Comparison of ENCODE assay signal across 14 cellular contexts in genomic region chr11:83025267-83025704, GRCh38. TPM values are rescaled to one million over a fixed set of nuclear protein-coding genes. Genes with fewer than 3 reads are reported as not detected.
DNase-seq lines count a peak whose midpoint lies in the region; ATAC-seq, FAIRE-seq and TF ChIP-seq lines count a peak whose summit lies in the region.
"Had no signal": no experiment of that assay in that cellular context is flagged by ENCODE, and none has a peak within 500 bp of the region (broad histone marks: within the 10 kb centered on the region; RNA-seq: fewer than 3 reads in every experiment).

No MANE protein-coding gene starts in this region.

- peaks cover 61% of the 10 kb centered on the region for H3K4me1 ChIP-seq in HepG2 (ENCODE audit: insufficient read depth, low read length)

- peaks cover 7% of the 10 kb centered on the region for H3K79me2 ChIP-seq in HepG2 (ENCODE audit: insufficient read depth, low read length)

- in situ Hi-C loops in HepG2 (cut with HindIII; ENCODE audit: extremely low pct_ligation_motif_present, low pct_unique_long_range_greater_than_20kb) = no loop called here

- no peaks in the 10 kb centered on the region for H3K36me3 ChIP-seq in HepG2 (replicated peaks in 1 of 2; ENCODE audit: control insufficient read depth in 1 of 2, insufficient read depth in 2 of 2, low read length in 2 of 2)

- peak overlapping the region; percentile 57 for H3K4me2 ChIP-seq in HepG2 (ENCODE audit: low read depth, low read length)

- H3K27ac ChIP-seq in HepG2 (ENCODE audit: extremely low read length, insufficient read depth, low read length) = peak overlapping the region; percentile 39

- CTCF ChIA-PET in HepG2 (lab: Yijun Ruan, JAX; ENCODE audit: low intra/inter-chr PET ratio, low total read pairs) = interaction anchor here (0.5 kb wide), 1 partner anchor 12 kb away, joined by 3 read pairs; no protein-coding TSS in a partner anchor

- no peaks in the 10 kb centered on the region for H3K9me3 ChIP-seq in HepG2 (ENCODE audit: low read length)

- peak; percentile 44 for FAIRE-seq in HepG2 (lab: Jason Lieb, UNC)

- no peak overlapping the region for H3K9ac ChIP-seq in HepG2 (ENCODE audit: insufficient read depth, low read depth, low read length)

- no peaks in the 10 kb centered on the region for H3K9me3 Mint-ChIP-seq in stimulated activated effector memory CD8-positive, alpha-beta T cell treated with anti-CD3 and anti-CD28 coated beads, Interleukin-12 subunit alpha, Interleukin-12 subunit beta, amount 100 ng/mL, for 72 hours
- H3K9me3 Mint-ChIP-seq: activated CD8-positive, alpha-beta T cell treated with anti-CD3 and anti-CD28 coated beads for 36 hours; activated naive CD8-positive, alpha-beta T cell treated with anti-CD3 and anti-CD28 coated beads, Interleukin-2, amount 50 U/mL, for 24 hours; CD4-positive, alpha-beta T cell; stimulated activated naive CD8-positive, alpha-beta T cell treated with anti-CD3 and anti-CD28 coated beads, Interleukin-15, Interleukin-2, amounts not matched to agents 100 ng/mL and 50 ng/mL, for 24 hours had no signal

- H3K4me3 Mint-ChIP-seq in stimulated activated effector memory CD8-positive, alpha-beta T cell treated with anti-CD3 and anti-CD28 coated beads, Interleukin-12 subunit alpha, Interleukin-12 subunit beta, amount 100 ng/mL, for 72 hours = no peak overlapping the region
- H3K4me3 Mint-ChIP-seq: activated CD8-positive, alpha-beta T cell treated with anti-CD3 and anti-CD28 coated beads for 36 hours; activated naive CD8-positive, alpha-beta T cell treated with anti-CD3 and anti-CD28 coated beads, Interleukin-2, amount 50 U/mL, for 24 hours; CD4-positive, alpha-beta T cell; stimulated activated naive CD8-positive, alpha-beta T cell treated with anti-CD3 and anti-CD28 coated beads, Interleukin-15, Interleukin-2, amounts not matched to agents 100 ng/mL and 50 ng/mL, for 24 hours had no signal

- no peak for TF ChIP-seq POLR2A in HepG2 (IDR thresholded peaks at IDR 0.05; ENCODE audit: insufficient read depth in 1 of 2, low read depth in 2 of 2, low read length in 2 of 2)

- H3K27ac Mint-ChIP-seq in stimulated activated effector memory CD8-positive, alpha-beta T cell treated with anti-CD3 and anti-CD28 coated beads, Interleukin-12 subunit alpha, Interleukin-12 subunit beta, amount 100 ng/mL, for 72 hours = no peak overlapping the region
- H3K27ac Mint-ChIP-seq: activated CD8-positive, alpha-beta T cell treated with anti-CD3 and anti-CD28 coated beads for 36 hours; CD4-positive, alpha-beta T cell; stimulated activated naive CD8-positive, alpha-beta T cell treated with anti-CD3 and anti-CD28 coated beads, Interleukin-15, Interleukin-2, amounts not matched to agents 100 ng/mL and 50 ng/mL, for 24 hours had no signal

- TF ChIP-seq EP300 in HepG2 (IDR thresholded peaks at IDR 0.05; ENCODE audit: low read depth in 2 of 2, low read length in 2 of 2) (peak in 1 of 2 experiments; percentile 64; a peak in 2 of 4 replicates), HepG2 (CRISPR knock-in tag; IDR thresholded peaks at IDR 0.05; ENCODE audit: borderline replicate concordance) (no peak)

- WGBS in HepG2 (ENCODE audit: low lambda C conversion rate) = 2% methylated on average over 2 of the region's 2 CpGs

- intact Hi-C loops in HepG2 (cut with micrococcal nuclease; ENCODE audit: unreplicated experiment) = no loop called here

- POLR2A ChIA-PET in HepG2 (lab: Yijun Ruan, JAX) = interaction anchor here (0.9 to 1.9 kb wide), 5 partner anchors 16 to 132 kb away, joined by 3 to 11 read pairs (median 4); partner anchors contain the start of genes PCF11 and RAB30

- ATAC-seq in HepG2 = peak; percentile 87
- no peak for ATAC-seq in stimulated activated effector memory CD8-positive, alpha-beta T cell treated with anti-CD3 and anti-CD28 coated beads, Interleukin-12 subunit alpha, Interleukin-12 subunit beta, amount 100 ng/mL, for 72 hours
- no peak for ATAC-seq in HG03378 (IDR thresholded peaks at IDR 0.05; ENCODE audit: unreplicated experiment)
- no peak for ATAC-seq in omental fat pad (ENCODE audit: low FRiP score)

- H3K4me3 ChIP-seq in HepG2 (replicated peaks in 1 of 3; ENCODE audit: insufficient read depth in 1 of 3, low read depth in 2 of 3, low read length in 3 of 3) = 0 out of 6 replicates have a peak overlapping the region, but pooled peaks of 1 of the 3 experiments have one; percentile 1

- no peak for TF ChIP-seq CTCF in HepG2 (CRISPR knock-in tag; IDR thresholded peaks at IDR 0.05)
- TF ChIP-seq CTCF in omental fat pad (IDR thresholded peaks at IDR 0.05) = no peak

- H3K36me3 Mint-ChIP-seq in stimulated activated effector memory CD8-positive, alpha-beta T cell treated with anti-CD3 and anti-CD28 coated beads, Interleukin-12 subunit alpha, Interleukin-12 subunit beta, amount 100 ng/mL, for 72 hours = no peaks in the 10 kb centered on the region

- DNase-seq in DMS153 treated with DMSO at 0.1 percent for 48 hours (lab: John Stamatoyannopoulos, UW; ENCODE audit: unreplicated experiment) (peak; percentile 46), NCI-H1105 treated with DMSO at 0.1 percent for 48 hours (lab: John Stamatoyannopoulos, UW) (peak; percentile 70), amniotic epithelial cell (ENCODE audit: low read depth) (peak; percentile 50), HepG2 (ENCODE audit: low spot score) (peak; percentile 55), omental fat pad (ENCODE audit: low spot score) (no peak)
- DNase-seq in stimulated activated naive CD4-positive, alpha-beta T cell (lab: John Stamatoyannopoulos, UW) = no peak
- DNase-seq in stimulated activated effector memory CD8-positive, alpha-beta T cell treated with anti-CD3 and anti-CD28 coated beads, Interleukin-12 subunit alpha, Interleukin-12 subunit beta, amount 100 ng/mL, for 72 hours (ENCODE audit: low spot score in 2 of 2) = no peak
- DNase-seq: activated CD8-positive, alpha-beta T cell treated with anti-CD3 and anti-CD28 coated beads for 36 hours; activated naive CD8-positive, alpha-beta T cell treated with anti-CD3 and anti-CD28 coated beads, Interleukin-2, amount 50 U/mL, for 24 hours; CD4-positive, alpha-beta T cell; effector CD8-positive, alpha-beta T cell; NCI-H1436 treated with DMSO at 0.1 percent for 48 hours had no signal

- no TSS peak for BruUV-seq in HepG2 (replicated peaks; lab: Mats Ljungman, UMichigan)

- H2AFZ ChIP-seq in HepG2 (ENCODE audit: low read length) = no peak overlapping the region

- H3K27me3 ChIP-seq in HepG2 (ENCODE audit: control insufficient read depth in 1 of 2, insufficient read depth in 2 of 2, low read length in 2 of 2) = no peaks in the 10 kb centered on the region

- TF ChIP-seq RAD21 in HepG2 (CRISPR knock-in tag; IDR thresholded peaks at IDR 0.05) = no peak

- H3K4me1 Mint-ChIP-seq in stimulated activated effector memory CD8-positive, alpha-beta T cell treated with anti-CD3 and anti-CD28 coated beads, Interleukin-12 subunit alpha, Interleukin-12 subunit beta, amount 100 ng/mL, for 72 hours = peaks cover 15% of the 10 kb centered on the region

- H4K20me1 ChIP-seq in HepG2 (ENCODE audit: insufficient read depth, low read length) = no peaks in the 10 kb centered on the region

TF ChIP-seq in HepG2, 621 proteins besides CTCF, POLR2A, EP300 and RAD21 (continues in another document):
- TF ChIP-seq WIZ (CRISPR knock-in tag; IDR thresholded peaks at IDR 0.05) = no peak
- TF ChIP-seq HDAC1 (CRISPR knock-in tag; IDR thresholded peaks at IDR 0.05) = 0 out of 2 replicates have a peak, but pooled peaks have one; percentile 13

RNA-seq across cellular contexts. Expression of gene RAB30, which starts 46.4 kb away (rescaled TPM):
- total RNA-seq in HepG2 (2016; rRNA removed; fragmentation: Illumina TruSeq; extraction: Trizol) = 5.0 and 8.8 TPM in 2 replicates
- total RNA-seq in HepG2 (2016; cell fraction: cytosol; rRNA removed; fragmentation: Illumina TruSeq; extraction: Trizol; ENCODE audit: low read depth) = 0.61 and 1.5 TPM in 2 replicates
- 4.7 and 8.4 TPM in 2 replicates for total RNA-seq in HepG2 (2016; cell fraction: insoluble cytoplasmic fraction; rRNA removed; fragmentation: Illumina TruSeq; extraction: Trizol)
- total RNA-seq in HepG2 (2016; cell fraction: membrane; rRNA removed; fragmentation: Illumina TruSeq; extraction: Trizol) = 2.3 TPM in 2 replicates
- total RNA-seq in HepG2 (2016; cell fraction: nucleus; rRNA removed; fragmentation: Illumina TruSeq; extraction: Trizol) = 3.8 and 6.3 TPM in 2 replicates
- polyA plus RNA-seq in HepG2 (2011; rRNA removed) = 3.7 and 4.2 TPM in 2 replicates
- polyA plus RNA-seq in HepG2 (2011; cell fraction: cytosol; rRNA removed) = 1.4 and 2.8 TPM in 2 replicates
- polyA plus RNA-seq in HepG2 (2011; cell fraction: nucleus; rRNA removed) = 2.7 and 4.6 TPM in 2 replicates
- polyA plus RNA-seq in HepG2 (2012) = 8.2 and 8.5 TPM in 2 replicates
- 0.09 and 0.22 TPM in 2 replicates for polyA plus RNA-seq in HepG2 (2016; cell fraction: cytosol; fragmentation: Illumina TruSeq; extraction: Trizol; ENCODE audit: low read depth)
- polyA plus RNA-seq in HepG2 (2016; cell fraction: insoluble cytoplasmic fraction; fragmentation: Illumina TruSeq; extraction: Trizol; ENCODE audit: low read depth) = 5.3 and 6.2 TPM in 2 replicates
- polyA plus RNA-seq in HepG2 (2016; cell fraction: membrane; fragmentation: Illumina TruSeq; extraction: Trizol; ENCODE audit: low read depth) = 0.58 and 0.83 TPM in 2 replicates
- polyA plus RNA-seq in HepG2 (2016; cell fraction: nucleus; fragmentation: Illumina TruSeq; extraction: Trizol; ENCODE audit: insufficient read depth, low read depth) = 5.7 and 8.0 TPM in 2 replicates
- polyA minus RNA-seq in HepG2 (2011; rRNA and poly(A)+ RNA removed; ENCODE audit: low replicate concordance) = 4.4 and 23.5 TPM in 2 replicates
- polyA minus RNA-seq in HepG2 (2011; cell fraction: cytosol; rRNA and poly(A)+ RNA removed) = 3.5 and 3.6 TPM in 2 replicates
- polyA minus RNA-seq in HepG2 (2011; cell fraction: nucleus; rRNA and poly(A)+ RNA removed) = 18.4 and 19.1 TPM in 2 replicates
- 10 to 100 TPM; 14.8 to 37.9 (median 23.5) TPM for total RNA-seq in omental fat pad

Comparison
In these comparisons a context has a peak if more than half of its experiments do, and no peak if none do; other contexts are left out.
1. DNase-seq: peak in DMS153 treated with DMSO at 0.1 percent for 48 hours (single experiment), NCI-H1105 treated with DMSO at 0.1 percent for 48 hours (single experiment), amniotic epithelial cell (single experiment) and HepG2 (single experiment); none in stimulated activated naive CD4-positive, alpha-beta T cell (0 of 6), stimulated activated effector memory CD8-positive, alpha-beta T cell treated with anti-CD3 and anti-CD28 coated beads, Interleukin-12 subunit alpha, Interleukin-12 subunit beta, amount 100 ng/mL, for 72 hours (0 of 2) and omental fat pad (single experiment).